In genomic region chr21:34707876-34708325, GRCh38 we compare ENCODE assay signal across 10 cellular contexts. TPM values are rescaled to one million over a fixed set of nuclear protein-coding genes. Genes with fewer than 3 reads are reported as not detected.
DNase-seq lines count a peak whose midpoint lies in the region; ATAC-seq and TF ChIP-seq lines count a peak whose summit lies in the region.
"Had no signal": no experiment of that assay in that cellular context is flagged by ENCODE, and none has a peak within 500 bp of the region (broad histone marks: within the 10 kb centered on the region; RNA-seq: fewer than 3 reads in every experiment).

No MANE protein-coding gene starts in this region.

- H3K27ac ChIP-seq in upper lobe of left lung (no peak overlapping the region), coronary artery (no peak overlapping the region)
- H3K27ac ChIP-seq: SJSA1 had no signal

- no peaks in the 10 kb centered on the region for H4K20me1 ChIP-seq in Loucy (ENCODE audit: insufficient read depth, low read length, poor library complexity, severe bottlenecking)

- peaks cover 12% of the 10 kb centered on the region for H3F3A ChIP-seq in Loucy (ENCODE audit: low read depth)

- DNase-seq in GM13976 (ENCODE audit: low spot score) (peak; percentile 74), upper lobe of left lung (no peak), iPS-NIHi11 (ENCODE audit: low spot score) (no peak), coronary artery (ENCODE audit: low spot score) (no peak), H4 (ENCODE audit: low spot score) (no peak)
- DNase-seq in central memory CD4-positive, alpha-beta T cell: peak; percentile 19
- DNase-seq: erythroblast had no signal

- peak overlapping the region; percentile 80 for H3K4me2 ChIP-seq in Loucy (ENCODE audit: low read depth, low read length, poor library complexity, severe bottlenecking)

- peak overlapping the region; percentile 54 for H3K9ac ChIP-seq in Loucy (ENCODE audit: low read depth, low read length, poor library complexity, severe bottlenecking)

- in situ Hi-C loops in GM13976 (cut with MboI; ENCODE audit: low sequenced_read_pairs, unreplicated experiment): loop anchor here (10.0 kb wide), 1 partner anchor 57 kb away; no protein-coding TSS in a partner anchor

- no peaks in the 10 kb centered on the region for H3K79me2 ChIP-seq in Loucy (ENCODE audit: insufficient read depth, low read length)

- H3K4me3 ChIP-seq in Loucy (ENCODE audit: low read length, poor library complexity, severe bottlenecking) (peak overlapping the region; percentile 63), upper lobe of left lung (no peak overlapping the region), coronary artery (no peak overlapping the region)
- H3K4me3 ChIP-seq: SJSA1 had no signal

- H3K9me2 ChIP-seq in Loucy (replicated peaks; ENCODE audit: low read depth, low read length): no peaks in the 10 kb centered on the region

- no peaks in the 10 kb centered on the region for H3K27me3 ChIP-seq in Loucy (ENCODE audit: insufficient read depth, low read length, poor library complexity, severe bottlenecking)
- no peaks in the 10 kb centered on the region for H3K27me3 ChIP-seq in upper lobe of left lung
- H3K27me3 ChIP-seq: SJSA1 had no signal

- ATAC-seq in GM21717 (IDR thresholded peaks at IDR 0.05; ENCODE audit: unreplicated experiment) (peak; percentile 92), upper lobe of left lung (ENCODE audit: low FRiP score in 2 of 2) (no peak)

- H3K9me3 ChIP-seq in Loucy (ENCODE audit: insufficient read depth, low read depth, low read length) (no peaks in the 10 kb centered on the region), upper lobe of left lung (no peaks in the 10 kb centered on the region)
- H3K9me3 ChIP-seq: SJSA1 had no signal

- WGBS in upper lobe of left lung, 2 donors: 66 to 69% methylated on average over 8 of the region's 8 CpGs

- no peak for TF ChIP-seq POLR2A in upper lobe of left lung (IDR thresholded peaks at IDR 0.05)

- H3K36me3 ChIP-seq in Loucy (ENCODE audit: insufficient read depth, low read length): no peaks in the 10 kb centered on the region
- no peaks in the 10 kb centered on the region for H3K36me3 ChIP-seq in upper lobe of left lung
- H3K36me3 ChIP-seq: SJSA1 had no signal

- no peak overlapping the region for H2AFZ ChIP-seq in Loucy (ENCODE audit: low read length)

- no peak for TF ChIP-seq EP300 in upper lobe of left lung (IDR thresholded peaks at IDR 0.05)

- H3K4me1 ChIP-seq in Loucy (ENCODE audit: insufficient read depth, low read length, poor library complexity, severe bottlenecking) (peaks cover 27% of the 10 kb centered on the region), upper lobe of left lung (no peaks in the 10 kb centered on the region)

- TF ChIP-seq CTCF in GM13976 (IDR thresholded peaks at IDR 0.05; ENCODE audit: borderline replicate concordance, control extremely low read depth, extremely low read depth, insufficient read depth, missing control alignments) (no peak), Loucy (conservative IDR thresholded peaks at IDR 0.05; ENCODE audit: low read length) (no peak), upper lobe of left lung (IDR thresholded peaks at IDR 0.05) (no peak), coronary artery (IDR thresholded peaks at IDR 0.05) (no peak)

RNA-seq across cellular contexts. Expression of gene CLIC6, which starts 39.1 kb away (rescaled TPM):
- 10 to 100 TPM in 4 of 6 donors, 1 to 10 TPM in 2; 6.2 to 42.6 (median 13.8) TPM for total RNA-seq in upper lobe of left lung
- not detected in 2 replicates for total RNA-seq in H4 (2014; rRNA removed; shearing (Covaris generic))
- total RNA-seq: SJSA1 had no signal

Comparison
In these comparisons a context has a peak if more than half of its experiments do, and no peak if none do; other contexts are left out.
1. DNase-seq: peak in GM13976 (single experiment) and central memory CD4-positive, alpha-beta T cell (single experiment); none in upper lobe of left lung (0 of 2), iPS-NIHi11 (single experiment), coronary artery (single experiment) and H4 (single experiment).